In genomic region chr17:81510524-81510797, GRCh38 we compare ENCODE assay signal across 1 cellular context.
TF ChIP-seq lines count a peak whose summit lies in the region.

No MANE protein-coding gene starts in this region.

TF ChIP-seq in K562, 482 proteins besides CTCF, POLR2A, EP300 and RAD21:
- TF ChIP-seq NCOR1 (IDR thresholded peaks at IDR 0.05) (no peak), MGA (IDR thresholded peaks at IDR 0.05) (peak; percentile 8; the same call in 1 of the 2 replicates), HDAC6 (IDR thresholded peaks at IDR 0.05; ENCODE audit: low read depth, low read length) (no peak), RBM22 (IDR thresholded peaks at IDR 0.05; ENCODE audit: low read depth, low read length, poor library complexity, severe bottlenecking) (no peak)
